ENCODE assay signal across 8 cellular contexts in the genomic region with DNA sequence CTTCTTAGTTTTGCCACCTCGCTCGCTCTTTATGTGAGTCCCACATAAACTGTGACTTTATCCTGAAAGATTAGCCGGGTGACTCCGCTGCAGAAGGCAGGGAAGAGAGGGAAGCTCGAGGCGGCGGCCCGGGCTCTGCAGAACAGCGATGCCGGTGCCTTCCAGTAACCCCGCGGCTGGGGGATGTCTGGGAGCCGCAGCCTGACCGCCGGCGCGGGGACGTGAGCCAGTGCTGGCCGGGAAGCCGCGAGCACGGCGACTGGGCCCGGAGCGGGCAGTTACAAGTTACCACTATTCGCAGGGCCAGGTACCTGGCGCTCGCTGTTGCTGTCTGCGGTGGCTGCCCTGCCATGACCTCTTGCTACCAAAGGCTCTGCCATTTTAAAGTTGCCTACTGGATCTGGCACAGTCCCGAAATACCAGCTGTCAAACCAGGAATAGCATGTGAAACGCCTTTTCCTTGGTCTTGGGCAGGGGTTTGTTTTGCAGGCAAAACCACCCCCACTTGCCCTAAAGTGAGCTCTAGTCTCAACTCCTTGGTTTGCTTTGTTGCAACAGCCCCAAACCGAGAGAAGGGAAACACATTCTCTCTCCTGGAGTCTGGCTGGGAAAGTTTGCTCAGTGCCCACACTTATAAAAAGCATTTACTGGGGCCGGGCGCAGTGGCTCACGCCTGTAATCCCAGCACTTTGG.
A peak's percentile ranks its signal among the peaks of the same experiment; 100 is the strongest.
DNase-seq lines count a peak whose midpoint lies in the region; ATAC-seq and TF ChIP-seq lines count a peak whose summit lies in the region.

No MANE protein-coding gene starts in this region.

- intact Hi-C loops in activated CD4-positive, alpha-beta memory T cell treated with anti-CD3 and anti-CD28 coated beads for 36 hours (cut with micrococcal nuclease) = loop anchor here (5.0 to 10.0 kb wide), 2 partner anchors 346 to 1008 kb away; partner anchors contain the start of gene MYB

- peaks cover 46% of the 10 kb centered on the region for H3K4me1 Mint-ChIP-seq in activated CD4-positive, alpha-beta memory T cell treated with anti-CD3 and anti-CD28 coated beads for 36 hours (ENCODE audit: low read depth)
- peaks cover 39% of the 10 kb centered on the region for H3K4me1 Mint-ChIP-seq in nephron

- H3K36me3 Mint-ChIP-seq in activated CD4-positive, alpha-beta memory T cell treated with anti-CD3 and anti-CD28 coated beads for 36 hours = peaks cover 33% of the 10 kb centered on the region
- peaks cover 22% of the 10 kb centered on the region for H3K36me3 Mint-ChIP-seq in nephron (ENCODE audit: low read depth)

- H3K27ac Mint-ChIP-seq in activated CD4-positive, alpha-beta memory T cell treated with anti-CD3 and anti-CD28 coated beads for 36 hours = peak overlapping the region; percentile 85
- peak overlapping the region; percentile 95 for H3K27ac Mint-ChIP-seq in nephron

- H3K4me1 ChIP-seq in foreskin keratinocyte = peaks cover 15% of the 10 kb centered on the region

- TF ChIP-seq CTCF in foreskin keratinocyte (conservative IDR thresholded peaks at IDR 0.05) (no peak), nephron (IDR thresholded peaks at IDR 0.05; ENCODE audit: unreplicated experiment in 3 of 3) (no peak)

- POLR2A ChIA-PET in activated CD4-positive, alpha-beta memory T cell treated with anti-CD3 and anti-CD28 coated beads for 36 hours (lab: Charles Lee) = interaction anchor here (0.7 to 1.3 kb wide), 3 partner anchors 205 to 462 kb away, joined by 3 read pairs; no protein-coding TSS in a partner anchor

- peak overlapping the region; percentile 98 for H3K4me3 Mint-ChIP-seq in activated CD4-positive, alpha-beta memory T cell treated with anti-CD3 and anti-CD28 coated beads for 36 hours
- H3K4me3 Mint-ChIP-seq in nephron = peak overlapping the region; percentile 85 to 92 (median 87)

- in situ Hi-C loops in G401 (cut with HindIII; ENCODE audit: low sequenced_read_pairs) = no loop called here

- no peak for ATAC-seq in foreskin keratinocyte
- no peak for ATAC-seq in HG03097 (IDR thresholded peaks at IDR 0.05; ENCODE audit: low FRiP score, unreplicated experiment)

- DNase-seq in G401 (ENCODE audit: low spot score) (peak; percentile 57), foreskin keratinocyte (no peak), dedifferentiated amniotic fluid mesenchymal stem cell (ENCODE audit: extremely low spot score) (no peak), NCI-H187 (lab: John Stamatoyannopoulos, UW) (no peak)
- DNase-seq in activated CD4-positive, alpha-beta memory T cell treated with anti-CD3 and anti-CD28 coated beads for 36 hours = no peak
- no peak for DNase-seq in NK-92 treated with Interleukin-12 subunit alpha and Interleukin-12 subunit beta, amount 100 ng/mL, for 24 hours (lab: John Stamatoyannopoulos, UW)

- CTCF ChIA-PET in activated CD4-positive, alpha-beta memory T cell treated with anti-CD3 and anti-CD28 coated beads for 36 hours (lab: Charles Lee) = interaction anchor here (5.3 kb wide), 1 partner anchor 464 kb away, joined by 63 read pairs; no protein-coding TSS in a partner anchor

- H3K9me3 Mint-ChIP-seq in activated CD4-positive, alpha-beta memory T cell treated with anti-CD3 and anti-CD28 coated beads for 36 hours = no peaks in the 10 kb centered on the region
- no peaks in the 10 kb centered on the region for H3K9me3 Mint-ChIP-seq in nephron

- H3K27me3 ChIP-seq in foreskin keratinocyte = no peaks in the 10 kb centered on the region

- H3K27ac ChIP-seq in foreskin keratinocyte = peak overlapping the region; percentile 93

- no peaks in the 10 kb centered on the region for H3K27me3 Mint-ChIP-seq in activated CD4-positive, alpha-beta memory T cell treated with anti-CD3 and anti-CD28 coated beads for 36 hours
- H3K27me3 Mint-ChIP-seq in nephron (ENCODE audit: low read depth) = peaks cover 24% of the 10 kb centered on the region
